In genomic region chr1:214414691-214415090, GRCh38 we compare ENCODE assay signal across 1 cellular context.
A peak's percentile ranks its signal among the peaks of the same experiment; 100 is the strongest.
TF ChIP-seq lines count a peak whose summit lies in the region.

No MANE protein-coding gene starts in this region.

TF ChIP-seq in HepG2, 621 proteins besides CTCF, POLR2A, EP300 and RAD21 (continued from another document and continues in another):
- TF ChIP-seq PAXIP1 (CRISPR knock-in tag; conservative IDR thresholded peaks at IDR 0.05) = 0 out of 2 replicates have a peak, but pooled peaks have one; percentile 38
- peak; percentile 92 for TF ChIP-seq ARID5B (CRISPR knock-in tag; IDR thresholded peaks at IDR 0.05)
- no peak for TF ChIP-seq ARID4A (CRISPR knock-in tag; IDR thresholded peaks at IDR 0.05; ENCODE audit: borderline replicate concordance)
- TF ChIP-seq ZNF567 (CRISPR knock-in tag; IDR thresholded peaks at IDR 0.05; ENCODE audit: borderline replicate concordance) = no peak
- TF ChIP-seq ELF3 (CRISPR knock-in tag; IDR thresholded peaks at IDR 0.05) = peak; percentile 50; the same call in 1 of the 2 replicates
- TF ChIP-seq ZNF17 (CRISPR knock-in tag; IDR thresholded peaks at IDR 0.05) = no peak
- TF ChIP-seq, protein P1, sequence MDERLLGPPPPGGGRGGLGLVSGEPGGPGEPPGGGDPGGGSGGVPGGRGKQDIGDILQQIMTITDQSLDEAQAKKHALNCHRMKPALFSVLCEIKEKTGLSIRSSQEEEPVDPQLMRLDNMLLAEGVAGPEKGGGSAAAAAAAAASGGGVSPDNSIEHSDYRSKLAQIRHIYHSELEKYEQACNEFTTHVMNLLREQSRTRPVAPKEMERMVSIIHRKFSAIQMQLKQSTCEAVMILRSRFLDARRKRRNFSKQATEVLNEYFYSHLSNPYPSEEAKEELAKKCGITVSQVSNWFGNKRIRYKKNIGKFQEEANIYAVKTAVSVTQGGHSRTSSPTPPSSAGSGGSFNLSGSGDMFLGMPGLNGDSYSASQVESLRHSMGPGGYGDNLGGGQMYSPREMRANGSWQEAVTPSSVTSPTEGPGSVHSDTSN (CRISPR knock-in tag; IDR thresholded peaks at IDR 0.05) = no peak
- peak; percentile 36; the same call in 1 of the 2 replicates for TF ChIP-seq NFIC (IDR thresholded peaks at IDR 0.05; ENCODE audit: low read length)
- peak; percentile 28; the same call in 1 of the 2 replicates for TF ChIP-seq BHLHE40 (IDR thresholded peaks at IDR 0.05; ENCODE audit: low read length)
- TF ChIP-seq, protein P2, sequence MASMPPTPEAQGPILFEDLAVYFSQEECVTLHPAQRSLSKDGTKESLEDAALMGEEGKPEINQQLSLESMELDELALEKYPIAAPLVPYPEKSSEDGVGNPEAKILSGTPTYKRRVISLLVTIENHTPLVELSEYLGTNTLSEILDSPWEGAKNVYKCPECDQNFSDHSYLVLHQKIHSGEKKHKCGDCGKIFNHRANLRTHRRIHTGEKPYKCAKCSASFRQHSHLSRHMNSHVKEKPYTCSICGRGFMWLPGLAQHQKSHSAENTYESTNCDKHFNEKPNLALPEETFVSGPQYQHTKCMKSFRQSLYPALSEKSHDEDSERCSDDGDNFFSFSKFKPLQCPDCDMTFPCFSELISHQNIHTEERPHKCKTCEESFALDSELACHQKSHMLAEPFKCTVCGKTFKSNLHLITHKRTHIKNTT (CRISPR knock-in tag; IDR thresholded peaks at IDR 0.05) = no peak
- TF ChIP-seq ISX (CRISPR knock-in tag; conservative IDR thresholded peaks at IDR 0.05) = no peak
- peak; percentile 45; the same call in 1 of the 2 replicates for TF ChIP-seq AHDC1 (CRISPR knock-in tag; IDR thresholded peaks at IDR 0.05; ENCODE audit: borderline replicate concordance)
- TF ChIP-seq POLR2G (IDR thresholded peaks at IDR 0.05; ENCODE audit: low read depth, low read length) = no peak
- no peak for TF ChIP-seq ZBTB14 (CRISPR knock-in tag; IDR thresholded peaks at IDR 0.05)
- no peak for TF ChIP-seq SOX13 (IDR thresholded peaks at IDR 0.05)
- peak in 1 of 2 experiments; percentile 76; a peak in 2 of 4 replicates for TF ChIP-seq SOX13 (CRISPR knock-in tag; conservative IDR thresholded peaks at IDR 0.05 in 1 of 2, IDR thresholded peaks at IDR 0.05 in 1 of 2)
- TF ChIP-seq, protein P3, sequence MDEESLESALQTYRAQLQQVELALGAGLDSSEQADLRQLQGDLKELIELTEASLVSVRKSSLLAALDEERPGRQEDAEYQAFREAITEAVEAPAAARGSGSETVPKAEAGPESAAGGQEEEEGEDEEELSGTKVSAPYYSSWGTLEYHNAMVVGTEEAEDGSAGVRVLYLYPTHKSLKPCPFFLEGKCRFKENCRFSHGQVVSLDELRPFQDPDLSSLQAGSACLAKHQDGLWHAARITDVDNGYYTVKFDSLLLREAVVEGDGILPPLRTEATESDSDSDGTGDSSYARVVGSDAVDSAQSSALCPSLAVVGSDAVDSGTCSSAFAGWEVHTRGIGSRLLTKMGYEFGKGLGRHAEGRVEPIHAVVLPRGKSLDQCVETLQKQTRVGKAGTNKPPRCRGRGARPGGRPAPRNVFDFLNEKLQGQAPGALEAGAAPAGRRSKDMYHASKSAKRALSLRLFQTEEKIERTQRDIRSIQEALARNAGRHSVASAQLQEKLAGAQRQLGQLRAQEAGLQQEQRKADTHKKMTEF (CRISPR knock-in tag; IDR thresholded peaks at IDR 0.05) = peak; percentile 41; the same call in 1 of the 2 replicates
- TF ChIP-seq CERS6 (CRISPR knock-in tag; IDR thresholded peaks at IDR 0.05) = no peak
- peak; percentile 36; the same call in 1 of the 2 replicates for TF ChIP-seq ARID3A (IDR thresholded peaks at IDR 0.05; ENCODE audit: low read depth, low read length)
- TF ChIP-seq ZNF329 (CRISPR knock-in tag; IDR thresholded peaks at IDR 0.05; ENCODE audit: low read depth) = no peak
